13 cellular contexts compared by ENCODE assay signal in genomic region chr10:13944901-13945300, GRCh38.
"Had no signal": no experiment of that assay in that cellular context is flagged by ENCODE, and none has a peak within 500 bp of the region (broad histone marks: within the 10 kb centered on the region; RNA-seq: fewer than 3 reads in every experiment).

No MANE protein-coding gene starts in this region.

- H3K27ac Mint-ChIP-seq: activated CD4-positive, alpha-beta T cell treated with anti-CD3 and anti-CD28 coated beads, Interleukin-2, amount 10 ng/mL, durations not matched to agents 24 days and 14 days; activated naive CD4-positive, alpha-beta T cell treated with anti-CD3 and anti-CD28 coated beads for 36 hours; T-cell had no signal

- H3K36me3 ChIP-seq: gastrocnemius medialis, heart right ventricle, left lung, neutrophil had no signal

- H3K27me3 Mint-ChIP-seq: activated CD4-positive, alpha-beta T cell treated with anti-CD3 and anti-CD28 coated beads, Interleukin-2, amount 10 ng/mL, durations not matched to agents 24 days and 14 days had no signal

- H3K36me3 Mint-ChIP-seq: T-cell had no signal

- ATAC-seq: gastrocnemius medialis, T-cell had no signal

- DNase-seq: activated CD4-positive, alpha-beta T cell treated with anti-CD3 and anti-CD28 coated beads, Interleukin-2, amount 10 ng/mL, durations not matched to agents 24 days and 14 days; activated naive CD4-positive, alpha-beta T cell treated with anti-CD3 and anti-CD28 coated beads for 36 hours; gastrocnemius medialis; heart right ventricle; islet precursor cell; left lung; midbrain; stimulated activated CD4-positive, alpha-beta T cell treated with anti-CD3 and anti-CD28 coated beads, Interleukin-2, amount 100 ng/mL, for 48 hours; stimulated activated naive CD4-positive, alpha-beta T cell treated with Interleukin-2 at 50 U/mL for 16 hours; T-cell; testis had no signal

- H3K9me3 ChIP-seq: gastrocnemius medialis, heart right ventricle, left lung, neutrophil, testis had no signal

- H3K27ac ChIP-seq: neutrophil, SK-N-MC, testis had no signal

- H3K4me3 Mint-ChIP-seq: activated CD4-positive, alpha-beta T cell treated with anti-CD3 and anti-CD28 coated beads, Interleukin-2, amount 10 ng/mL, durations not matched to agents 24 days and 14 days; activated naive CD4-positive, alpha-beta T cell treated with anti-CD3 and anti-CD28 coated beads for 36 hours; T-cell had no signal

- H3K4me3 ChIP-seq: gastrocnemius medialis, heart right ventricle, left lung, SK-N-MC, testis had no signal

- H3K4me1 ChIP-seq: gastrocnemius medialis, left lung, testis had no signal

- H3K9me3 Mint-ChIP-seq: activated CD4-positive, alpha-beta T cell treated with anti-CD3 and anti-CD28 coated beads, Interleukin-2, amount 10 ng/mL, durations not matched to agents 24 days and 14 days; T-cell had no signal

- H3K4me1 Mint-ChIP-seq: activated CD4-positive, alpha-beta T cell treated with anti-CD3 and anti-CD28 coated beads, Interleukin-2, amount 10 ng/mL, durations not matched to agents 24 days and 14 days had no signal

- H3K27me3 ChIP-seq: gastrocnemius medialis, heart right ventricle, left lung, neutrophil, testis had no signal
